ENCODE assay signal across 13 cellular contexts in the genomic region with DNA sequence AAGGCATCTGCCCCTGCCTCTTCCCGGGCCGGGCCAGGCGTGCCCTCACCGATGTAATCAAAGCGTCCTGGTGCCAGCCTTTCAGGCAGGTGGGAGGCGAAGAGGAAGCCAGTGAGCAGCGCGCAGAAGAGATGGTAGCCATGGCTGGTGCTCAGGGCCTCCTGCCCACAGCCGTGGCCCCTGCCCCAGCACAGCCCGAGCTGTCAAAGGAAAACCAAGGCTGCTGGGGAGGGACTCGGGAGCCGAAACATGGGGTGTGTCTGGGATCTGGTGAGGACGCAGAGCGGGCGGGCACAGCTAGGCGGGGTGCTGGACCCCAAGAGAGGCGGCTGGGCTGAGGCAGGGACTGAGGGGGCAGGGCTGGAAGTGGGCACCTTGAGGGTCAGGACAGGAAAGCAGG. TPM values are rescaled to one million over a fixed set of nuclear protein-coding genes. Genes with fewer than 3 reads are reported as not detected.
A peak's percentile ranks its signal among the peaks of the same experiment; 100 is the strongest.
DNase-seq lines count a peak whose midpoint lies in the region; ATAC-seq lines count a peak whose summit lies in the region.
"Had no signal": no experiment of that assay in that cellular context is flagged by ENCODE, and none has a peak within 500 bp of the region (broad histone marks: within the 10 kb centered on the region; RNA-seq: fewer than 3 reads in every experiment).

No MANE protein-coding gene starts in this region.

- POLR2A ChIA-PET in T-cell (lab: Charles Lee) = no interaction called here

- ATAC-seq in activated CD8-positive, alpha-beta memory T cell treated with anti-CD3 and anti-CD28 coated beads, Interleukin-2, amount 10 ng/mL, durations not matched to agents 7 days and 5 days = no peak
- ATAC-seq in T-cell (replicated peaks in 1 of 4) = no peak
- no peak for ATAC-seq in effector memory CD8-positive, alpha-beta T cell (replicated peaks)
- no peak for ATAC-seq in stimulated activated naive B cell treated with anti-CD40 and anti-IgM and Interleukin-4, amounts not matched to agents 10 μg/mL and 1 μg/mL and 100 μg/mL, for 72 hours (replicated peaks)
- ATAC-seq in GM21576 (IDR thresholded peaks at IDR 0.05; ENCODE audit: unreplicated experiment) = no peak

- CTCF ChIA-PET in activated CD8-positive, alpha-beta memory T cell treated with anti-CD3 and anti-CD28 coated beads, Interleukin-2, amount 10 ng/mL, durations not matched to agents 7 days and 5 days (lab: Charles Lee) = interaction anchor here (0.7 to 3.6 kb wide), 3 partner anchors 19 to 148 kb away, joined by 3 to 22 read pairs (median 5); no protein-coding TSS in a partner anchor
- CTCF ChIA-PET in T-cell (lab: Charles Lee) = no interaction called here

- H3K4me1 Mint-ChIP-seq in activated CD8-positive, alpha-beta memory T cell treated with anti-CD3 and anti-CD28 coated beads, Interleukin-2, amount 10 ng/mL, durations not matched to agents 7 days and 5 days = peaks cover 26% of the 10 kb centered on the region
- H3K4me1 Mint-ChIP-seq in T-cell = peaks cover 13 to 22% (median 16%) of the 10 kb centered on the region in 3 donors
- peaks cover 15 to 24% of the 10 kb centered on the region in 2 donors for H3K4me1 Mint-ChIP-seq in effector memory CD8-positive, alpha-beta T cell (ENCODE audit: low read depth in 2 of 2)
- H3K4me1 Mint-ChIP-seq in stimulated activated naive B cell treated with anti-CD40 and anti-IgM and Interleukin-4, amounts not matched to agents 10 μg/mL and 1 μg/mL and 100 μg/mL, for 72 hours = peaks cover 20 to 29% of the 10 kb centered on the region in 2 donors

- H3K4me3 Mint-ChIP-seq in activated CD8-positive, alpha-beta memory T cell treated with anti-CD3 and anti-CD28 coated beads, Interleukin-2, amount 10 ng/mL, durations not matched to agents 7 days and 5 days = peak overlapping the region; percentile 74
- peak overlapping the region; percentile 78 to 83 (median 82) for H3K4me3 Mint-ChIP-seq in T-cell
- peak overlapping the region; percentile 90 for H3K4me3 Mint-ChIP-seq in effector memory CD8-positive, alpha-beta T cell
- peak overlapping the region; percentile 83 to 84 for H3K4me3 Mint-ChIP-seq in stimulated activated naive B cell treated with anti-CD40 and anti-IgM and Interleukin-4, amounts not matched to agents 10 μg/mL and 1 μg/mL and 100 μg/mL, for 72 hours

- H3K27ac Mint-ChIP-seq in activated CD8-positive, alpha-beta memory T cell treated with anti-CD3 and anti-CD28 coated beads, Interleukin-2, amount 10 ng/mL, durations not matched to agents 7 days and 5 days = peak overlapping the region; percentile 78
- H3K27ac Mint-ChIP-seq in T-cell = peak overlapping the region in 1 of 2 donors; percentile 48
- H3K27ac Mint-ChIP-seq in effector memory CD8-positive, alpha-beta T cell = peak overlapping the region; percentile 70 to 86
- peak overlapping the region; percentile 5 for H3K27ac Mint-ChIP-seq in stimulated activated naive B cell treated with anti-CD40 and anti-IgM and Interleukin-4, amounts not matched to agents 10 μg/mL and 1 μg/mL and 100 μg/mL, for 72 hours

- no peak for DNase-seq in activated CD8-positive, alpha-beta memory T cell treated with anti-CD3 and anti-CD28 coated beads, Interleukin-2, amount 10 ng/mL, durations not matched to agents 7 days and 5 days
- DNase-seq in activated CD8-positive, alpha-beta memory T cell treated with anti-CD3 and anti-CD28 coated beads, Interleukin-2, amount 50 U/mL, for 4 hours = no peak
- DNase-seq in T-cell (no peak), NCI-H2227 (lab: John Stamatoyannopoulos, UW; ENCODE audit: unreplicated experiment) (no peak), medulla oblongata (ENCODE audit: extremely low spot score) (no peak)
- DNase-seq in effector memory CD8-positive, alpha-beta T cell = no peak
- no peak for DNase-seq in stimulated activated naive B cell treated with anti-CD40 and anti-IgM and Interleukin-4, amounts not matched to agents 10 μg/mL and 1 μg/mL and 100 μg/mL, for 72 hours
- DNase-seq: ACHN; activated CD4-positive, CD25-positive, alpha-beta regulatory T cell; body of pancreas; NCI-H774; stimulated activated CD4-positive, alpha-beta T cell treated with anti-CD3 and anti-CD28 coated beads, Interleukin-12 subunit alpha, Interleukin-12 subunit beta, amount 100 ng/mL, for 4 hours had no signal

- no peaks in the 10 kb centered on the region for H3K27me3 Mint-ChIP-seq in activated CD8-positive, alpha-beta memory T cell treated with anti-CD3 and anti-CD28 coated beads, Interleukin-2, amount 10 ng/mL, durations not matched to agents 7 days and 5 days
- H3K27me3 Mint-ChIP-seq in T-cell = no peaks in the 10 kb centered on the region
- no peaks in the 10 kb centered on the region for H3K27me3 Mint-ChIP-seq in effector memory CD8-positive, alpha-beta T cell
- peaks cover 11 to 22% of the 10 kb centered on the region in 2 donors for H3K27me3 Mint-ChIP-seq in stimulated activated naive B cell treated with anti-CD40 and anti-IgM and Interleukin-4, amounts not matched to agents 10 μg/mL and 1 μg/mL and 100 μg/mL, for 72 hours

- H3K36me3 Mint-ChIP-seq in activated CD8-positive, alpha-beta memory T cell treated with anti-CD3 and anti-CD28 coated beads, Interleukin-2, amount 10 ng/mL, durations not matched to agents 7 days and 5 days = peaks cover 5% of the 10 kb centered on the region
- H3K36me3 Mint-ChIP-seq in T-cell = peaks cover 10% of the 10 kb centered on the region
- H3K36me3 Mint-ChIP-seq in effector memory CD8-positive, alpha-beta T cell (ENCODE audit: insufficient read depth) = peaks cover 37% of the 10 kb centered on the region
- peaks cover 27 to 45% of the 10 kb centered on the region in 2 donors for H3K36me3 Mint-ChIP-seq in stimulated activated naive B cell treated with anti-CD40 and anti-IgM and Interleukin-4, amounts not matched to agents 10 μg/mL and 1 μg/mL and 100 μg/mL, for 72 hours

- no peaks in the 10 kb centered on the region for H3K9me3 Mint-ChIP-seq in activated CD8-positive, alpha-beta memory T cell treated with anti-CD3 and anti-CD28 coated beads, Interleukin-2, amount 10 ng/mL, durations not matched to agents 7 days and 5 days (ENCODE audit: low read depth)
- H3K9me3 Mint-ChIP-seq in T-cell = no peaks in the 10 kb centered on the region
- H3K9me3 Mint-ChIP-seq in effector memory CD8-positive, alpha-beta T cell = no peaks in the 10 kb centered on the region
- H3K9me3 Mint-ChIP-seq in stimulated activated naive B cell treated with anti-CD40 and anti-IgM and Interleukin-4, amounts not matched to agents 10 μg/mL and 1 μg/mL and 100 μg/mL, for 72 hours = no peaks in the 10 kb centered on the region

RNA-seq across cellular contexts. Expression of a gene that starts 2.7 kb away (rescaled TPM):
- total RNA-seq in activated CD8-positive, alpha-beta memory T cell treated with anti-CD3 and anti-CD28 coated beads, Interleukin-2, amount 10 ng/mL, durations not matched to agents 7 days and 5 days = 1 to 10 TPM in 1 of 2 experiments, under 1 TPM in 1; 0.93 to 1.0 TPM
- 1 to 10 TPM; 1.8 to 7.1 (median 5.2) TPM for total RNA-seq in T-cell

RNA-seq across cellular contexts. Expression of a gene that starts 3.1 kb away (rescaled TPM):
- total RNA-seq in activated CD8-positive, alpha-beta memory T cell treated with anti-CD3 and anti-CD28 coated beads, Interleukin-2, amount 10 ng/mL, durations not matched to agents 7 days and 5 days = 1 to 10 TPM; 5.0 to 6.1 TPM
- 1 to 10 TPM; 2.5 to 3.1 (median 2.9) TPM for total RNA-seq in T-cell

RNA-seq across cellular contexts. Expression of a gene that starts 31.9 kb away (rescaled TPM):
- total RNA-seq in activated CD8-positive, alpha-beta memory T cell treated with anti-CD3 and anti-CD28 coated beads, Interleukin-2, amount 10 ng/mL, durations not matched to agents 7 days and 5 days = 10 to 100 TPM; 62.8 to 72.5 TPM
- 10 to 100 TPM; 54.7 to 58.7 (median 57.6) TPM for total RNA-seq in T-cell

RNA-seq across cellular contexts. Expression of a gene that starts 37.9 kb away (rescaled TPM):
- total RNA-seq in activated CD8-positive, alpha-beta memory T cell treated with anti-CD3 and anti-CD28 coated beads, Interleukin-2, amount 10 ng/mL, durations not matched to agents 7 days and 5 days = 100 to 1,000 TPM in 1 of 2 experiments, 10 to 100 TPM in 1; 89.4 to 103 TPM
- total RNA-seq in T-cell = 10 to 100 TPM; 60.5 to 84.2 (median 81.3) TPM

RNA-seq across cellular contexts. Expression of a gene that starts 39.4 kb away (rescaled TPM):
- total RNA-seq in activated CD8-positive, alpha-beta memory T cell treated with anti-CD3 and anti-CD28 coated beads, Interleukin-2, amount 10 ng/mL, durations not matched to agents 7 days and 5 days = 10 to 100 TPM; 10.1 to 11.6 TPM
- total RNA-seq in T-cell = 10 to 100 TPM in 3 of 5 donors, 1 to 10 TPM in 2; 4.9 to 17.6 (median 17.3) TPM
